In genomic region chr20:53658973-53659372, GRCh38 we compare ENCODE assay signal across 16 cellular contexts.
DNase-seq lines count a peak whose midpoint lies in the region; ATAC-seq and TF ChIP-seq lines count a peak whose summit lies in the region.
"Had no signal": no experiment of that assay in that cellular context is flagged by ENCODE, and none has a peak within 500 bp of the region (broad histone marks: within the 10 kb centered on the region; RNA-seq: fewer than 3 reads in every experiment).

No MANE protein-coding gene starts in this region.

- 67 to 69% methylated on average over 11 of the region's 11 CpGs for WGBS in testis, 2 donors

- CTCF ChIA-PET in Panc1 (lab: Charles Lee), result no interaction called here

- H3K27ac Mint-ChIP-seq in activated naive CD8-positive, alpha-beta T cell treated with anti-CD3 and anti-CD28 coated beads for 36 hours, result peak overlapping the region; percentile 60
- H3K27ac Mint-ChIP-seq in activated naive CD8-positive, alpha-beta T cell treated with anti-CD3 and anti-CD28 coated beads, Interleukin-2, amount 50 U/mL, for 24 hours, result no peak overlapping the region
- H3K27ac Mint-ChIP-seq in type B pancreatic cell, result no peak overlapping the region

- H3K27ac ChIP-seq in Panc1 (ENCODE audit: low read length) (peak overlapping the region; percentile 100), testis (no peak overlapping the region), left lung (no peak overlapping the region)

- no peak for ATAC-seq in activated naive CD8-positive, alpha-beta T cell treated with anti-CD3 and anti-CD28 coated beads, Interleukin-2, amount 50 U/mL, for 24 hours
- ATAC-seq in Panc1 (no peak), left lung (no peak)
- ATAC-seq: esophagus mucosa had no signal

- H3K4me1 ChIP-seq in Panc1 (ENCODE audit: control insufficient read depth, insufficient read depth, low read length), result peaks cover 62% of the 10 kb centered on the region
- peaks cover 27% of the 10 kb centered on the region for H3K4me1 ChIP-seq in testis
- peaks cover 20 to 63% of the 10 kb centered on the region in 2 donors for H3K4me1 ChIP-seq in left lung

- no peaks in the 10 kb centered on the region for H3K27me3 Mint-ChIP-seq in activated naive CD8-positive, alpha-beta T cell treated with anti-CD3 and anti-CD28 coated beads for 36 hours
- H3K27me3 Mint-ChIP-seq in activated naive CD8-positive, alpha-beta T cell treated with anti-CD3 and anti-CD28 coated beads, Interleukin-2, amount 50 U/mL, for 24 hours, result no peaks in the 10 kb centered on the region
- no peaks in the 10 kb centered on the region for H3K27me3 Mint-ChIP-seq in type B pancreatic cell
- H3K27me3 Mint-ChIP-seq: CD4-positive, alpha-beta memory T cell had no signal

- POLR2A ChIA-PET in Panc1 (lab: Charles Lee), result interaction anchor here (0.6 kb wide), 1 partner anchor 19 kb away, joined by 14 read pairs; no protein-coding TSS in a partner anchor

- peaks cover 59% of the 10 kb centered on the region for H3K4me1 Mint-ChIP-seq in activated naive CD8-positive, alpha-beta T cell treated with anti-CD3 and anti-CD28 coated beads for 36 hours
- H3K4me1 Mint-ChIP-seq in activated naive CD8-positive, alpha-beta T cell treated with anti-CD3 and anti-CD28 coated beads, Interleukin-2, amount 50 U/mL, for 24 hours, result peaks cover 73% of the 10 kb centered on the region
- H3K4me1 Mint-ChIP-seq in type B pancreatic cell (ENCODE audit: unreplicated experiment), result peaks cover 47% of the 10 kb centered on the region

- no peak for TF ChIP-seq CTCF in Panc1 (IDR thresholded peaks at IDR 0.05)
- no peak for TF ChIP-seq CTCF in fibroblast of mammary gland (conservative IDR thresholded peaks at IDR 0.05; ENCODE audit: control insufficient read depth, insufficient read depth, low read depth, low read length)
- no peak for TF ChIP-seq CTCF in testis (IDR thresholded peaks at IDR 0.05)
- TF ChIP-seq CTCF in left lung (IDR thresholded peaks at IDR 0.05), result no peak
- no peak for TF ChIP-seq CTCF in type B pancreatic cell (conservative IDR thresholded peaks at IDR 0.05)

- H3K4me3 ChIP-seq in Panc1 (ENCODE audit: low read depth in 2 of 2, low read length in 2 of 2) (no peak overlapping the region), fibroblast of mammary gland (ENCODE audit: control insufficient read depth, low read depth, low read length) (no peak overlapping the region), testis (peak overlapping the region; percentile 48 to 62), left lung (no peak overlapping the region)

- in situ Hi-C loops in Panc1 (cut with HindIII; ENCODE audit: low pct_unique_long_range_greater_than_20kb, low sequenced_read_pairs), result no loop called here

- no TSS peak for BruUV-seq in Panc1 (replicated peaks; lab: Mats Ljungman, UMichigan)

- H3K9me3 Mint-ChIP-seq in activated naive CD8-positive, alpha-beta T cell treated with anti-CD3 and anti-CD28 coated beads for 36 hours, result no peaks in the 10 kb centered on the region
- H3K9me3 Mint-ChIP-seq in activated naive CD8-positive, alpha-beta T cell treated with anti-CD3 and anti-CD28 coated beads, Interleukin-2, amount 50 U/mL, for 24 hours, result no peaks in the 10 kb centered on the region
- no peaks in the 10 kb centered on the region for H3K9me3 Mint-ChIP-seq in type B pancreatic cell
- H3K9me3 Mint-ChIP-seq: activated T-helper 1 cell treated with anti-CD3 and anti-CD28 coated beads, Interleukin-12 subunit alpha, Interleukin-12 subunit beta, Interleukin-2, Interleukin-4 antibody, amounts not matched to agents 30 ng/mL and 10 ng/mL and 1 ng/mL, durations not matched to agents 14 hours and 24 hours and 36 hours; CD4-positive, alpha-beta memory T cell had no signal

- H3K36me3 Mint-ChIP-seq in activated naive CD8-positive, alpha-beta T cell treated with anti-CD3 and anti-CD28 coated beads for 36 hours, result no peaks in the 10 kb centered on the region
- no peaks in the 10 kb centered on the region for H3K36me3 Mint-ChIP-seq in activated naive CD8-positive, alpha-beta T cell treated with anti-CD3 and anti-CD28 coated beads, Interleukin-2, amount 50 U/mL, for 24 hours (ENCODE audit: low read depth)
- H3K36me3 Mint-ChIP-seq in type B pancreatic cell, result no peaks in the 10 kb centered on the region
- H3K36me3 Mint-ChIP-seq: CD4-positive, alpha-beta memory T cell had no signal

- peak overlapping the region; percentile 25 for H3K4me3 Mint-ChIP-seq in activated naive CD8-positive, alpha-beta T cell treated with anti-CD3 and anti-CD28 coated beads for 36 hours
- no peak overlapping the region for H3K4me3 Mint-ChIP-seq in activated naive CD8-positive, alpha-beta T cell treated with anti-CD3 and anti-CD28 coated beads, Interleukin-2, amount 50 U/mL, for 24 hours
- H3K4me3 Mint-ChIP-seq in type B pancreatic cell, result no peak overlapping the region

- no peaks in the 10 kb centered on the region for H3K36me3 ChIP-seq in Panc1 (ENCODE audit: control insufficient read depth, insufficient read depth, low read length)
- no peaks in the 10 kb centered on the region for H3K36me3 ChIP-seq in testis (ENCODE audit: low read depth, missing control alignments)
- H3K36me3 ChIP-seq in left lung, result no peaks in the 10 kb centered on the region

- H3K27me3 ChIP-seq in Panc1 (ENCODE audit: control insufficient read depth, insufficient read depth, low read length), result no peaks in the 10 kb centered on the region
- no peaks in the 10 kb centered on the region for H3K27me3 ChIP-seq in testis
- no peaks in the 10 kb centered on the region for H3K27me3 ChIP-seq in left lung

- no peak for DNase-seq in activated naive CD8-positive, alpha-beta T cell treated with anti-CD3 and anti-CD28 coated beads for 36 hours
- no peak for DNase-seq in activated naive CD8-positive, alpha-beta T cell treated with anti-CD3 and anti-CD28 coated beads, Interleukin-2, amount 50 U/mL, for 24 hours
- DNase-seq in Panc1 (ENCODE audit: low read depth, low spot score), result no peak
- DNase-seq in fibroblast of mammary gland (ENCODE audit: low read depth), result peak; percentile 21
- no peak for DNase-seq in testis
- DNase-seq in left lung, result no peak
- DNase-seq in type B pancreatic cell (ENCODE audit: extremely low spot score, unreplicated experiment), result no peak
- no peak for DNase-seq in GM19240 (ENCODE audit: insufficient read length, low spot score)
- DNase-seq: activated CD4-positive, CD25-positive, alpha-beta regulatory T cell; caudate nucleus; CD4-positive, alpha-beta memory T cell; DND-41; NCI-H1105 treated with DMSO at 0.1 percent for 48 hours; NCI-H2107 had no signal

- no peaks in the 10 kb centered on the region for H3K9me3 ChIP-seq in Panc1 (ENCODE audit: control insufficient read depth, insufficient read depth, low read depth, low read length)
- H3K9me3 ChIP-seq in testis, result no peaks in the 10 kb centered on the region
- no peaks in the 10 kb centered on the region for H3K9me3 ChIP-seq in left lung

- intact Hi-C loops in Panc1 (cut with micrococcal nuclease; ENCODE audit: unreplicated experiment) (loop anchor here (5.0 kb wide), 1 partner anchor 37 kb away; no protein-coding TSS in a partner anchor), testis (cut with DNase I; ENCODE audit: low total_unique reads) (no loop called here), left lung (cut with DNase I) (no loop called here)

- TF ChIP-seq POLR2A in testis (IDR thresholded peaks at IDR 0.05), result no peak

Comparison
In these comparisons a context has a peak if more than half of its experiments do, and no peak if none do; other contexts are left out.
1. H3K4me3 ChIP-seq: peak in testis (2 of 2); none in Panc1 (0 of 2), fibroblast of mammary gland (single experiment) and left lung (0 of 2).